11 cellular contexts compared by ENCODE assay signal in genomic region chr16:69830534-69831211, GRCh38.
DNase-seq lines count a peak whose midpoint lies in the region; TF ChIP-seq lines count a peak whose summit lies in the region.
"Had no signal": no experiment of that assay in that cellular context is flagged by ENCODE, and none has a peak within 500 bp of the region (broad histone marks: within the 10 kb centered on the region; RNA-seq: fewer than 3 reads in every experiment).

No MANE protein-coding gene starts in this region.

- H3K4ac ChIP-seq in mesenchymal stem cell (ENCODE audit: low read depth in 1 of 2, low read length in 2 of 2), result no peak overlapping the region

- 66% methylated on average over 10 of the region's 10 CpGs for whole genome bisulfite sequencing in mesenchymal stem cell
- WGBS in thyroid gland, 2 donors, result 64 to 68% methylated on average over 10 of the region's 10 CpGs

- peak overlapping the region; percentile 13 for H3K27ac ChIP-seq in caudate nucleus (ENCODE audit: low read depth, low read length)
- H3K27ac ChIP-seq in mesenchymal stem cell (ENCODE audit: low read length, poor library complexity, severe bottlenecking), result peak overlapping the region; percentile 91
- peak overlapping the region in 2 of 3 donors; percentile 26 to 63 for H3K27ac ChIP-seq in thyroid gland
- H3K27ac ChIP-seq: prostate gland had no signal

- POLR2A ChIA-PET in activated CD4-positive, alpha-beta memory T cell treated with anti-CD3 and anti-CD28 coated beads, Interleukin-2, amount 10 ng/mL, durations not matched to agents 7 days and 5 days (lab: Charles Lee), result no interaction called here
- POLR2A ChIA-PET in activated CD4-positive, alpha-beta memory T cell treated with anti-CD3 and anti-CD28 coated beads for 36 hours (lab: Charles Lee), result no interaction called here

- no peak overlapping the region for H2BK120ac ChIP-seq in mesenchymal stem cell (ENCODE audit: low read depth, low read length)

- no peaks in the 10 kb centered on the region for H3K27me3 Mint-ChIP-seq in activated CD4-positive, alpha-beta memory T cell treated with anti-CD3 and anti-CD28 coated beads, Interleukin-2, amount 10 ng/mL, durations not matched to agents 7 days and 5 days
- no peaks in the 10 kb centered on the region for H3K27me3 Mint-ChIP-seq in activated CD4-positive, alpha-beta memory T cell treated with anti-CD3 and anti-CD28 coated beads for 36 hours

- H2AFZ ChIP-seq in mesenchymal stem cell (ENCODE audit: low read depth, low read length), result no peak overlapping the region

- no peak overlapping the region for H3K4me3 Mint-ChIP-seq in activated CD4-positive, alpha-beta memory T cell treated with anti-CD3 and anti-CD28 coated beads, Interleukin-2, amount 10 ng/mL, durations not matched to agents 7 days and 5 days
- H3K4me3 Mint-ChIP-seq in activated CD4-positive, alpha-beta memory T cell treated with anti-CD3 and anti-CD28 coated beads for 36 hours, result no peak overlapping the region
- H3K4me3 Mint-ChIP-seq: immature natural killer cell had no signal

- TF ChIP-seq CTCF in thyroid gland (IDR thresholded peaks at IDR 0.05), result no peak

- H3K36me3 ChIP-seq in mesenchymal stem cell (ENCODE audit: control insufficient read depth in 1 of 2, insufficient read depth in 2 of 2, low read depth in 1 of 2, low read length in 2 of 2) (no peaks in the 10 kb centered on the region), thyroid gland (no peaks in the 10 kb centered on the region)
- H3K36me3 ChIP-seq: prostate gland had no signal

- TF ChIP-seq POLR2A in thyroid gland (IDR thresholded peaks at IDR 0.05), result no peak

- H2AK5ac ChIP-seq in mesenchymal stem cell (ENCODE audit: low read length, severe bottlenecking), result peak overlapping the region; percentile 16

- H4K91ac ChIP-seq in mesenchymal stem cell (ENCODE audit: low read length), result no peak overlapping the region

- H3K9ac ChIP-seq in mesenchymal stem cell (ENCODE audit: low read length), result peak overlapping the region; percentile 39

- H3K4me1 ChIP-seq in mesenchymal stem cell (ENCODE audit: control insufficient read depth, insufficient read depth, low read depth, low read length) (peaks cover 17% of the 10 kb centered on the region), thyroid gland (peaks cover 7 to 37% of the 10 kb centered on the region in 2 donors)
- H3K4me1 ChIP-seq: prostate gland had no signal

- peaks cover 3% of the 10 kb centered on the region for H3K4me1 Mint-ChIP-seq in activated CD4-positive, alpha-beta memory T cell treated with anti-CD3 and anti-CD28 coated beads, Interleukin-2, amount 10 ng/mL, durations not matched to agents 7 days and 5 days
- H3K4me1 Mint-ChIP-seq in activated CD4-positive, alpha-beta memory T cell treated with anti-CD3 and anti-CD28 coated beads for 36 hours (ENCODE audit: low read depth), result peaks cover 3% of the 10 kb centered on the region

- H3K14ac ChIP-seq in mesenchymal stem cell (ENCODE audit: low read length in 2 of 2), result no peak overlapping the region

- H2BK15ac ChIP-seq in mesenchymal stem cell (ENCODE audit: low read depth, poor library complexity, severe bottlenecking), result no peak overlapping the region

- no peaks in the 10 kb centered on the region for H3K36me3 Mint-ChIP-seq in activated CD4-positive, alpha-beta memory T cell treated with anti-CD3 and anti-CD28 coated beads, Interleukin-2, amount 10 ng/mL, durations not matched to agents 7 days and 5 days (ENCODE audit: low read depth)
- peaks cover 2% of the 10 kb centered on the region for H3K36me3 Mint-ChIP-seq in activated CD4-positive, alpha-beta memory T cell treated with anti-CD3 and anti-CD28 coated beads for 36 hours

- no peak for DNase-seq in activated CD4-positive, alpha-beta memory T cell treated with anti-CD3 and anti-CD28 coated beads, Interleukin-2, amount 10 ng/mL, durations not matched to agents 7 days and 5 days
- DNase-seq in activated CD4-positive, alpha-beta memory T cell treated with anti-CD3 and anti-CD28 coated beads for 36 hours, result no peak
- DNase-seq in caudate nucleus (lab: John Stamatoyannopoulos, UW) (no peak), mesenchymal stem cell (peak; percentile 72), thyroid gland (no peak), NOMO-1 (lab: John Stamatoyannopoulos, UW; ENCODE audit: unreplicated experiment in 2 of 2) (no peak), nucleus accumbens (lab: John Stamatoyannopoulos, UW) (no peak), GM03348 (ENCODE audit: low spot score) (no peak)
- DNase-seq: immature natural killer cell, Kasumi-1 had no signal

- peak overlapping the region; percentile 27 for H3K4me2 ChIP-seq in mesenchymal stem cell (ENCODE audit: low read length, poor library complexity, severe bottlenecking)

- H3K18ac ChIP-seq in mesenchymal stem cell (ENCODE audit: low read depth in 1 of 2, low read length in 2 of 2), result no peak overlapping the region

- peak overlapping the region; percentile 11 for H2BK5ac ChIP-seq in mesenchymal stem cell (ENCODE audit: low read depth, low read length, poor library complexity, severe bottlenecking)

- H3K9me3 Mint-ChIP-seq in activated CD4-positive, alpha-beta memory T cell treated with anti-CD3 and anti-CD28 coated beads, Interleukin-2, amount 10 ng/mL, durations not matched to agents 7 days and 5 days, result no peaks in the 10 kb centered on the region
- no peaks in the 10 kb centered on the region for H3K9me3 Mint-ChIP-seq in activated CD4-positive, alpha-beta memory T cell treated with anti-CD3 and anti-CD28 coated beads for 36 hours
- H3K9me3 Mint-ChIP-seq: immature natural killer cell had no signal

- peaks cover 15% of the 10 kb centered on the region for H3K79me1 ChIP-seq in mesenchymal stem cell (replicated peaks; ENCODE audit: low read length, poor library complexity, severe bottlenecking)

- CTCF ChIA-PET in activated CD4-positive, alpha-beta memory T cell treated with anti-CD3 and anti-CD28 coated beads, Interleukin-2, amount 10 ng/mL, durations not matched to agents 7 days and 5 days (lab: Charles Lee), result no interaction called here
- CTCF ChIA-PET in activated CD4-positive, alpha-beta memory T cell treated with anti-CD3 and anti-CD28 coated beads for 36 hours (lab: Charles Lee), result no interaction called here

- intact Hi-C loops in activated CD4-positive, alpha-beta memory T cell treated with anti-CD3 and anti-CD28 coated beads for 36 hours (cut with micrococcal nuclease), result no loop called here
- intact Hi-C loops in thyroid gland (cut with DNase I), result no loop called here

- H3K9me3 ChIP-seq in mesenchymal stem cell (ENCODE audit: control insufficient read depth, low read length), result no peaks in the 10 kb centered on the region
- no peaks in the 10 kb centered on the region for H3K9me3 ChIP-seq in thyroid gland
- H3K9me3 ChIP-seq: prostate gland had no signal

- no peaks in the 10 kb centered on the region for H3K27me3 ChIP-seq in mesenchymal stem cell (ENCODE audit: control insufficient read depth in 1 of 2, insufficient read depth in 1 of 2, low read length in 2 of 2)
- no peaks in the 10 kb centered on the region for H3K27me3 ChIP-seq in thyroid gland

- H2BK12ac ChIP-seq in mesenchymal stem cell (ENCODE audit: low read length in 2 of 2), result no peak overlapping the region

- peak overlapping the region; percentile 13 for H3K27ac Mint-ChIP-seq in activated CD4-positive, alpha-beta memory T cell treated with anti-CD3 and anti-CD28 coated beads, Interleukin-2, amount 10 ng/mL, durations not matched to agents 7 days and 5 days
- H3K27ac Mint-ChIP-seq in activated CD4-positive, alpha-beta memory T cell treated with anti-CD3 and anti-CD28 coated beads for 36 hours, result no peak overlapping the region
- H3K27ac Mint-ChIP-seq: immature natural killer cell had no signal

- no peak overlapping the region for H3K4me3 ChIP-seq in mesenchymal stem cell (ENCODE audit: insufficient read depth in 1 of 2, low read depth in 1 of 2, low read length in 2 of 2)
- no peak overlapping the region for H3K4me3 ChIP-seq in thyroid gland (replicated peaks in 1 of 3)
- H3K4me3 ChIP-seq: prostate gland had no signal

- no peak overlapping the region for H3K23ac ChIP-seq in mesenchymal stem cell (ENCODE audit: low read length in 2 of 2)

- H4K8ac ChIP-seq in mesenchymal stem cell (ENCODE audit: low read length), result peak overlapping the region; percentile 66

Comparison
In these comparisons a context has a peak if more than half of its experiments do, and no peak if none do; other contexts are left out.
1. H3K27ac ChIP-seq: peak in every context shown above with its lines; median percentile 91 in mesenchymal stem cell; 44 in thyroid gland; 13 in caudate nucleus.